In genomic region chrY:13094411-13094810, GRCh38 we compare ENCODE assay signal across 1 cellular context.
TF ChIP-seq lines count a peak whose summit lies in the region.

No MANE protein-coding gene starts in this region.

TF ChIP-seq in GM23338, 12 proteins besides CTCF, POLR2A, EP300 and RAD21:
- no peak for TF ChIP-seq EZH2 (IDR thresholded peaks at IDR 0.05; ENCODE audit: low read depth, unreplicated experiment)
- no peak for TF ChIP-seq STAT1 (IDR thresholded peaks at IDR 0.05; ENCODE audit: unreplicated experiment)
- TF ChIP-seq REST (IDR thresholded peaks at IDR 0.05; ENCODE audit: unreplicated experiment), result no peak
- no peak for TF ChIP-seq ZNF114 (CRISPR knock-in tag; IDR thresholded peaks at IDR 0.05)
- no peak for TF ChIP-seq EZH2phosphoT487 (IDR thresholded peaks at IDR 0.05; ENCODE audit: unreplicated experiment)
TF ChIP-seq in GM23338: peak in this region for 0.
